13 cellular contexts compared by ENCODE assay signal in genomic region chr9:94826644-94827410, GRCh38.
DNase-seq lines count a peak whose midpoint lies in the region; ATAC-seq and TF ChIP-seq lines count a peak whose summit lies in the region.
"Had no signal": no experiment of that assay in that cellular context is flagged by ENCODE, and none has a peak within 500 bp of the region (broad histone marks: within the 10 kb centered on the region; RNA-seq: fewer than 3 reads in every experiment).

No MANE protein-coding gene starts in this region.

- WGBS in spleen, 5 donors = 80 to 91% (median 85%) methylated on average over 3 of the region's 3 CpGs

- H3K9me3 ChIP-seq in spleen (peaks cover 0 to 10% (median 0%) of the 10 kb centered on the region in 8 donors), Karpas-422 (ENCODE audit: low read length) (no peaks in the 10 kb centered on the region)
- H3K9me3 ChIP-seq: SJSA1 had no signal

- H3K4me1 ChIP-seq in spleen (peaks cover 0 to 6% (median 0%) of the 10 kb centered on the region in 6 donors), Karpas-422 (ENCODE audit: low read length) (peaks cover 2% of the 10 kb centered on the region)

- H3K27me3 ChIP-seq in spleen (replicated peaks in 1 of 7) (no peaks in the 10 kb centered on the region), Karpas-422 (ENCODE audit: low read length) (no peaks in the 10 kb centered on the region)
- H3K27me3 ChIP-seq: SJSA1 had no signal

- TF ChIP-seq CTCF in spleen (IDR thresholded peaks at IDR 0.05 in 8 of 11, conservative IDR thresholded peaks at IDR 0.05 in 3 of 11) = no peak

- no peaks in the 10 kb centered on the region for H3K9me2 ChIP-seq in Karpas-422 (replicated peaks; ENCODE audit: insufficient read depth, low read length)

- H3K79me2 ChIP-seq in Karpas-422 (ENCODE audit: low read length) = peaks cover 9% of the 10 kb centered on the region; the same call in 1 of the 2 replicates

- DNase-seq in DMS53 (lab: John Stamatoyannopoulos, UW) (peak; percentile 66), DMS53 treated with DMSO at 0.1 percent for 48 hours (lab: John Stamatoyannopoulos, UW; ENCODE audit: unreplicated experiment) (no peak), NCI-H748 (lab: John Stamatoyannopoulos, UW; ENCODE audit: unreplicated experiment) (peak; percentile 70), left colon (no peak), spleen (no peak), Karpas-422 (no peak)
- no peak for DNase-seq in stimulated activated CD4-positive, alpha-beta T cell treated with anti-CD3 and anti-CD28 coated beads, Interleukin-15, amount 100 ng/mL, for 24 hours
- DNase-seq: activated naive CD4-positive, alpha-beta T cell treated with anti-CD3 and anti-CD28 coated beads, Interleukin-2, amount 50 U/mL, for 16 hours; CD8-positive, alpha-beta memory T cell; NCI-H1436 had no signal

- no peak overlapping the region for H3K4me2 ChIP-seq in Karpas-422 (ENCODE audit: low read depth, low read length, poor library complexity, severe bottlenecking)

- no peak for TF ChIP-seq POLR2A in spleen (IDR thresholded peaks at IDR 0.05)

- H3K4me3 ChIP-seq in spleen = no peak overlapping the region
- no peak overlapping the region for H3K4me3 ChIP-seq in Karpas-422 (ENCODE audit: low read length)
- H3K4me3 ChIP-seq: SJSA1 had no signal

- H3K36me3 ChIP-seq in spleen (peaks cover 0 to 17% (median 0%) of the 10 kb centered on the region in 6 donors), Karpas-422 (ENCODE audit: insufficient read depth, low read length) (no peaks in the 10 kb centered on the region)
- H3K36me3 ChIP-seq: SJSA1 had no signal

- H3K27ac ChIP-seq in spleen = peak overlapping the region in 6 of 8 donors; percentile 2 to 60 (median 28)
- H3K27ac ChIP-seq in Karpas-422 (ENCODE audit: low read length) = no peak overlapping the region
- H3K27ac ChIP-seq: 22Rv1, SJSA1 had no signal

- H3K9ac ChIP-seq in Karpas-422 (ENCODE audit: low read length) = no peak overlapping the region

- no peaks in the 10 kb centered on the region for H4K20me1 ChIP-seq in Karpas-422 (ENCODE audit: insufficient read depth, low read depth, low read length)

- intact Hi-C loops in left colon (cut with DNase I, micrococcal nuclease) (no loop called here), spleen (cut with DNase I; ENCODE audit: low total_unique reads) (no loop called here)

- no peak overlapping the region for H2AFZ ChIP-seq in Karpas-422 (ENCODE audit: low read length)

- ATAC-seq in left colon (peak; percentile 37), GM19395 (IDR thresholded peaks at IDR 0.05; ENCODE audit: unreplicated experiment) (no peak)

Comparison
In these comparisons a context has a peak if more than half of its experiments do, and no peak if none do; other contexts are left out.
1. DNase-seq: peak in DMS53 (single experiment) and NCI-H748 (single experiment); none in DMS53 treated with DMSO at 0.1 percent for 48 hours (single experiment), left colon (0 of 2), spleen (single experiment), stimulated activated CD4-positive, alpha-beta T cell treated with anti-CD3 and anti-CD28 coated beads, Interleukin-15, amount 100 ng/mL, for 24 hours (single experiment) and Karpas-422 (single experiment).